Comparison of ENCODE assay signal across 8 cellular contexts in the genomic region with DNA sequence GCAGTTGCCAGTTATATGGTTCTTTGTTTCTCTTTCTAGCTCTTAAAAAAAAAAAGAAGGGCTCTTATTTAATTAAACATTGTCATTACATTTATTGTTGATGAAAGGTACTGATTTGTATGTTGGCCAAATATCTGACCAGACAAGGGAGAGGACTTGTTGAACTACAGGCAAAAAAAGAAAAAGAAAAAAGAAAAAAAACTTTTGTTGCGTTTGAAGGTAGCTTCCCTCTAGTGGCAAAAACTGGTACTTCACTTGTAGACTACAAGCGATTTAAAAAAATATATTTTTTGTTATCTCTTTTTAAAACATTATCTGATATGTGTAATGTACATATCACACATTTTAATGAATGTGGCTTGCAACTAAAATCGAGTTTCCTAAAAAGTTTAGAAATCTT.
DNase-seq lines count a peak whose midpoint lies in the region; ATAC-seq, FAIRE-seq and TF ChIP-seq lines count a peak whose summit lies in the region.

No MANE protein-coding gene starts in this region.

- H3K4me3 ChIP-seq in AG04449 (ENCODE audit: low read depth, low read length) (no peak overlapping the region), HL-60 (replicated peaks; ENCODE audit: insufficient read depth, low read length) (no peak overlapping the region), kidney (ENCODE audit: low read length in 2 of 2) (peak overlapping the region; percentile 3 to 32)

- H3K4me1 ChIP-seq in kidney (ENCODE audit: control insufficient read depth in 1 of 2, insufficient read depth in 1 of 2, low read depth in 1 of 2, low read length in 2 of 2), result no peaks in the 10 kb centered on the region

- FAIRE-seq in kidney (lab: Jason Lieb, UNC), result peak; percentile 92

- no peaks in the 10 kb centered on the region for H3K36me3 ChIP-seq in kidney (ENCODE audit: control insufficient read depth in 1 of 2, insufficient read depth in 2 of 2, low read length in 2 of 2)

- CTCF ChIA-PET in AG04449 (lab: Yijun Ruan, JAX) (interaction anchor here (0.8 to 2.3 kb wide), 9 partner anchors 9 to 283 kb away, joined by 3 to 10 read pairs (median 5); no protein-coding TSS in a partner anchor), WTC11 (lab: Charles Lee) (interaction anchor here (0.7 to 3.7 kb wide), 38 partner anchors 9 to 1179 kb away, joined by 3 to 59 read pairs (median 4); partner anchors contain the start of gene ROBO2)

- no peaks in the 10 kb centered on the region for H3K9me3 Mint-ChIP-seq in WTC11
- peaks cover 4 to 6% of the 10 kb centered on the region in 2 donors for H3K9me3 Mint-ChIP-seq in stimulated activated naive CD8-positive, alpha-beta T cell treated with anti-CD3 and anti-CD28 coated beads, Interleukin-15, amount 100 ng/mL, for 72 hours

- no peaks in the 10 kb centered on the region for H3K27me3 ChIP-seq in HL-60 (ENCODE audit: insufficient read depth, poor library complexity, severe bottlenecking)

- DNase-seq in AG04449 (ENCODE audit: low read depth, low spot score), result no peak
- no peak for DNase-seq in HL-60 (ENCODE audit: low read depth in 1 of 2, low spot score in 1 of 2)
- no peak for DNase-seq in WTC11 (ENCODE audit: low spot score)
- no peak for DNase-seq in kidney
- DNase-seq in NK-92 (lab: John Stamatoyannopoulos, UW; ENCODE audit: unreplicated experiment), result no peak
- DNase-seq in AG20443 (ENCODE audit: low spot score), result no peak
- no peak for DNase-seq in stimulated activated naive CD8-positive, alpha-beta T cell treated with anti-CD3 and anti-CD28 coated beads, Interleukin-15, amount 100 ng/mL, for 72 hours
- DNase-seq in left cardiac atrium, result no peak

- peak; percentile 36 for TF ChIP-seq CTCF in AG04449 (IDR thresholded peaks at IDR 0.05; ENCODE audit: insufficient read depth, low read length, missing control alignments)
- TF ChIP-seq CTCF in HL-60 (IDR thresholded peaks at IDR 0.05; ENCODE audit: insufficient read depth, low read length), result peak; percentile 8
- peak; percentile 71 for TF ChIP-seq CTCF in WTC11 (IDR thresholded peaks at IDR 0.05)
- peak; percentile 56 for TF ChIP-seq CTCF in kidney (IDR thresholded peaks at IDR 0.05; ENCODE audit: borderline replicate concordance, extremely low read depth, insufficient read depth)

- no peaks in the 10 kb centered on the region for H3K9me3 ChIP-seq in kidney (ENCODE audit: control insufficient read depth in 1 of 2, low read length in 2 of 2)

- no peak for ATAC-seq in WTC11
- no peak for ATAC-seq in stimulated activated naive CD8-positive, alpha-beta T cell treated with anti-CD3 and anti-CD28 coated beads, Interleukin-15, amount 100 ng/mL, for 72 hours
- ATAC-seq in left cardiac atrium, result no peak

- H3K9ac ChIP-seq in kidney (ENCODE audit: low read length in 2 of 2), result no peak overlapping the region

- H3K27me3 Mint-ChIP-seq in WTC11 (ENCODE audit: low read depth), result no peaks in the 10 kb centered on the region
- H3K27me3 Mint-ChIP-seq in stimulated activated naive CD8-positive, alpha-beta T cell treated with anti-CD3 and anti-CD28 coated beads, Interleukin-15, amount 100 ng/mL, for 72 hours, result no peaks in the 10 kb centered on the region

- H3K4me1 Mint-ChIP-seq in WTC11, result peaks cover 13% of the 10 kb centered on the region
- no peaks in the 10 kb centered on the region for H3K4me1 Mint-ChIP-seq in stimulated activated naive CD8-positive, alpha-beta T cell treated with anti-CD3 and anti-CD28 coated beads, Interleukin-15, amount 100 ng/mL, for 72 hours

- H3K27ac Mint-ChIP-seq in WTC11, result no peak overlapping the region
- H3K27ac Mint-ChIP-seq in stimulated activated naive CD8-positive, alpha-beta T cell treated with anti-CD3 and anti-CD28 coated beads, Interleukin-15, amount 100 ng/mL, for 72 hours, result no peak overlapping the region

- H3K36me3 Mint-ChIP-seq in WTC11, result no peaks in the 10 kb centered on the region

- POLR2A ChIA-PET in AG04449 (lab: Yijun Ruan, JAX) (no interaction called here), WTC11 (lab: Charles Lee) (interaction anchor here (0.6 kb wide), 1 partner anchor 282 kb away, joined by 4 read pairs; no protein-coding TSS in a partner anchor)

- H3K27ac ChIP-seq in HL-60 (replicated peaks), result no peak overlapping the region
- H3K27ac ChIP-seq in kidney (ENCODE audit: low read depth in 2 of 2, low read length in 2 of 2), result no peak overlapping the region

- no peak overlapping the region for H3K4me3 Mint-ChIP-seq in WTC11
- no peak overlapping the region for H3K4me3 Mint-ChIP-seq in stimulated activated naive CD8-positive, alpha-beta T cell treated with anti-CD3 and anti-CD28 coated beads, Interleukin-15, amount 100 ng/mL, for 72 hours

- intact Hi-C loops in kidney (cut with DNase I), result no loop called here
- intact Hi-C loops in left cardiac atrium (cut with DNase I), result no loop called here

TF ChIP-seq in WTC11, 78 proteins besides CTCF, POLR2A, EP300 and RAD21:
- TF ChIP-seq SP1 (CRISPR knock-in tag; conservative IDR thresholded peaks at IDR 0.05) (no peak), JUN (CRISPR knock-in tag; IDR thresholded peaks at IDR 0.05) (no peak), CDX4 (CRISPR knock-in tag; IDR thresholded peaks at IDR 0.05; ENCODE audit: borderline replicate concordance) (no peak), CREB1 (CRISPR knock-in tag; IDR thresholded peaks at IDR 0.05) (no peak)
- TF ChIP-seq, protein P1, sequence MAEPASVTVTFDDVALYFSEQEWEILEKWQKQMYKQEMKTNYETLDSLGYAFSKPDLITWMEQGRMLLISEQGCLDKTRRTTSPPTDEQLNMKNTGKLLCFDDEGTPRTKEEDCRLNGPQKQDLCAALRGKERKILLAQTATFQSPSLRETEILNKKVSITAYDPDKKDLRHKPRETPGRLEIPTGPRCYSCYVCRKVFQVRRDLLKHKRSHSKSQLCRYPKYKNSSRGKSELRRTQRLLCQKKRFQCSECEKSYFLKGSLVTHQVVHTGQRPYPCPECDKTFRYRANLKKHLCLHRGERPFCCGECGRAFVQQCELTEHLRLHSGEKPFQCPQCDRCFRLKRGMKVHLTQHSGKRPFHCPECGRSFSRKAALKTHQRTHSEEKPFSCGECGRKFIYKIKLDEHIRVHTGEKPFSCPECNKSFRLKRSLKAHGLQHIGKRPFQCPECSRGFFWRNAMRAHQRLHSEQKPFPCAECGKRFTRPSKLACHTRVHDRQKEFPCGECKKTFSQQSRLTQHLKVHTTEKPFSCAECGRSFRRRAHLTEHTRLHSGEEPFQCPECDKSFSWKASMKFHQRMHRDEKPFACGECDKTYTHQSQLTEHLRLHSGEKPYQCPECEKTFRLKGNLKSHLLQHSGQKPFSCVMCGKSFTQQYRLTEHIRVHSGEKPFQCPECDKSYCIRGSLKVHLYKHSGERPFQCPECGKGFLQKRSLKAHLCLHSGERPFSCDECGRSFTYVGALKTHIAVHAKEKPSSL (CRISPR knock-in tag; conservative IDR thresholded peaks at IDR 0.05), result no peak
- TF ChIP-seq, protein P2, sequence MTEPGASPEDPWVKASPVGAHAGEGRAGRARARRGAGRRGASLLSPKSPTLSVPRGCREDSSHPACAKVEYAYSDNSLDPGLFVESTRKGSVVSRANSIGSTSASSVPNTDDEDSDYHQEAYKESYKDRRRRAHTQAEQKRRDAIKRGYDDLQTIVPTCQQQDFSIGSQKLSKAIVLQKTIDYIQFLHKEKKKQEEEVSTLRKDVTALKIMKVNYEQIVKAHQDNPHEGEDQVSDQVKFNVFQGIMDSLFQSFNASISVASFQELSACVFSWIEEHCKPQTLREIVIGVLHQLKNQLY (CRISPR knock-in tag; IDR thresholded peaks at IDR 0.05), result no peak
TF ChIP-seq in WTC11: peak in this region for 0.

Comparison
In these comparisons a context has a peak if more than half of its experiments do, and no peak if none do; other contexts are left out.
1. H3K4me3 ChIP-seq: peak in kidney (2 of 2); none in AG04449 (single experiment) and HL-60 (single experiment).
2. CTCF ChIP-seq: peak in every context shown above with its lines; median percentile 71 in WTC11; 56 in kidney; 36 in AG04449; 8 in HL-60.